1 cellular context compared by ENCODE assay signal in the genomic region with DNA sequence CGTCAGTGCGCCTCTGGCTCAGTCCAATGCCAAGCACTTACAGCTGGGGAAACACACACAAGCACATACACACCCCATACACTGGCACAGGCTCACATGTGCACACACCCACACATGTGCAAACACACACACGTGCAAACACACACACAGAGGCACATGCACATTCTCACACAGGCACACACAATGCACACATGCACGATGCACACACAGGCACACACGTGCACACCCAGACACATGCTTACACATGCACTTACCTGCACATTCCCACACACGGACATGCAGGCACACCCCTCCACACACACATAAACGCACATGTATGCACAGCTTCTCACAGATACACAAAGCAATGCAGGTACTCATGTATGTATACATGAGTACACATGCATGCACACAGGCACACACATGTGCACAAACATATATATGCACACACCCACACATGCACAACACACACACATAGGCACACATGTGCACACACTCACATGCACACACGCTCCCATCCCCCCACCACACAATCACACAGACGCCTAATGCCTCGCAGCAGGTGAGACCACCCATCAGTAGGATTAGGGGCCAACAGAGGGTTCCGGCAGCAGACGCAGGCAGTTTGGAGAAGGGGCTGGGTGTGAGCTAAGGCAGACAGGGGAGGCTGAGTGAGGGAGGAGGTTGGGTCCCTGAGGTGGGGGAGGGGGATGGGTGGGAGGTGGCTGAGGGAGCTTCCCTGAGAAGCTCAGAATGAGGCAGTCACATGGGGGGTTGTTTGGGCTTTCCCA.
TF ChIP-seq lines count a peak whose summit lies in the region.

No MANE protein-coding gene starts in this region.

TF ChIP-seq in HCT116, 20 proteins besides CTCF, POLR2A, EP300 and RAD21:
- TF ChIP-seq, protein P1, sequence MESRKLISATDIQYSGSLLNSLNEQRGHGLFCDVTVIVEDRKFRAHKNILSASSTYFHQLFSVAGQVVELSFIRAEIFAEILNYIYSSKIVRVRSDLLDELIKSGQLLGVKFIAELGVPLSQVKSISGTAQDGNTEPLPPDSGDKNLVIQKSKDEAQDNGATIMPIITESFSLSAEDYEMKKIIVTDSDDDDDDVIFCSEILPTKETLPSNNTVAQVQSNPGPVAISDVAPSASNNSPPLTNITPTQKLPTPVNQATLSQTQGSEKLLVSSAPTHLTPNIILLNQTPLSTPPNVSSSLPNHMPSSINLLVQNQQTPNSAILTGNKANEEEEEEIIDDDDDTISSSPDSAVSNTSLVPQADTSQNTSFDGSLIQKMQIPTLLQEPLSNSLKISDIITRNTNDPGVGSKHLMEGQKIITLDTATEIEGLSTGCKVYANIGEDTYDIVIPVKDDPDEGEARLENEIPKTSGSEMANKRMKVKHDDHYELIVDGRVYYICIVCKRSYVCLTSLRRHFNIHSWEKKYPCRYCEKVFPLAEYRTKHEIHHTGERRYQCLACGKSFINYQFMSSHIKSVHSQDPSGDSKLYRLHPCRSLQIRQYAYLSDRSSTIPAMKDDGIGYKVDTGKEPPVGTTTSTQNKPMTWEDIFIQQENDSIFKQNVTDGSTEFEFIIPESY (IDR thresholded peaks at IDR 0.05; ENCODE audit: extremely low read depth, insufficient replicate concordance, low read length) = no peak
